15 cellular contexts compared by ENCODE assay signal in genomic region chr18:59932401-59932800, GRCh38. TPM values are rescaled to one million over a fixed set of nuclear protein-coding genes. Genes with fewer than 3 reads are reported as not detected.
DNase-seq lines count a peak whose midpoint lies in the region; ATAC-seq, FAIRE-seq and TF ChIP-seq lines count a peak whose summit lies in the region.
"Had no signal": no experiment of that assay in that cellular context is flagged by ENCODE, and none has a peak within 500 bp of the region (broad histone marks: within the 10 kb centered on the region; RNA-seq: fewer than 3 reads in every experiment).

No MANE protein-coding gene starts in this region.

- ATAC-seq in GM19455 (IDR thresholded peaks at IDR 0.05; ENCODE audit: unreplicated experiment): no peak

- no peaks in the 10 kb centered on the region for H3K4me1 ChIP-seq in smooth muscle cell (ENCODE audit: low read depth)
- H3K4me1 ChIP-seq in thyroid gland: peaks cover 0 to 4% of the 10 kb centered on the region in 2 donors

- peak overlapping the region; percentile 10 for H2AFZ ChIP-seq in smooth muscle cell (ENCODE audit: low read depth)

- intact Hi-C loops in thyroid gland (cut with DNase I): no loop called here

- H3K27me3 ChIP-seq in bronchial epithelial cell (ENCODE audit: control insufficient read depth, insufficient read depth, low read length) (no peaks in the 10 kb centered on the region), smooth muscle cell (ENCODE audit: low read depth) (peaks cover 24% of the 10 kb centered on the region), thyroid gland (no peaks in the 10 kb centered on the region)

- H3K27ac ChIP-seq in smooth muscle cell (ENCODE audit: low read depth) (no peak overlapping the region), thyroid gland (no peak overlapping the region)
- H3K27ac ChIP-seq: C4-2B had no signal

- H3K4me2 ChIP-seq in smooth muscle cell: no peak overlapping the region

- no peaks in the 10 kb centered on the region for H3F3A ChIP-seq in smooth muscle cell (ENCODE audit: low read depth)

- FAIRE-seq in D721Med (lab: Jason Lieb, UNC) (peak; percentile 98), bronchial epithelial cell (lab: Jason Lieb, UNC) (peak; percentile 68)

- H3K9me3 ChIP-seq in smooth muscle cell (replicated peaks; ENCODE audit: low read depth) (no peaks in the 10 kb centered on the region), thyroid gland (no peaks in the 10 kb centered on the region)

- WGBS in smooth muscle cell (ENCODE audit: low lambda C conversion rate): 70% methylated on average over 11 of the region's 11 CpGs
- WGBS in thyroid gland, 2 donors: 88 to 90% methylated on average over 11 of the region's 11 CpGs

- no peak overlapping the region for H3K9ac ChIP-seq in smooth muscle cell (ENCODE audit: low read depth)

- no peaks in the 10 kb centered on the region for H4K20me1 ChIP-seq in smooth muscle cell (ENCODE audit: low read depth)

- no peaks in the 10 kb centered on the region for H3K36me3 ChIP-seq in bronchial epithelial cell (ENCODE audit: control insufficient read depth, insufficient read depth, low read length)
- no peaks in the 10 kb centered on the region for H3K36me3 ChIP-seq in smooth muscle cell (ENCODE audit: low read depth)
- no peaks in the 10 kb centered on the region for H3K36me3 ChIP-seq in thyroid gland

- TF ChIP-seq CTCF in D721Med (IDR thresholded peaks at IDR 0.05; ENCODE audit: insufficient read depth, missing control alignments) (no peak), bronchial epithelial cell (IDR thresholded peaks at IDR 0.05; ENCODE audit: insufficient read depth, low read length, severe bottlenecking) (no peak), smooth muscle cell (IDR thresholded peaks at IDR 0.05; ENCODE audit: borderline replicate concordance, insufficient read depth, poor library complexity, severe bottlenecking) (no peak), thyroid gland (IDR thresholded peaks at IDR 0.05) (no peak)

- DNase-seq in NCI-H2107 treated with DMSO at 0.1 percent for 48 hours (lab: John Stamatoyannopoulos, UW; ENCODE audit: unreplicated experiment): peak; percentile 32
- DNase-seq in NCI-H2107 (lab: John Stamatoyannopoulos, UW): no peak
- DNase-seq in D721Med (ENCODE audit: insufficient read length, low spot score): no peak
- no peak for DNase-seq in bronchial epithelial cell (ENCODE audit: low read depth)
- no peak for DNase-seq in smooth muscle cell (lab: John Stamatoyannopoulos, UW; ENCODE audit: unreplicated experiment)
- DNase-seq in thyroid gland: no peak
- no peak for DNase-seq in NCI-H2196 treated with DMSO at 0.1 percent for 48 hours (lab: John Stamatoyannopoulos, UW; ENCODE audit: unreplicated experiment)
- DNase-seq: 8988T; CD4-positive, alpha-beta memory T cell; DMS53; GOT3; H9; IMR-90 had no signal

- H3K79me2 ChIP-seq in smooth muscle cell (ENCODE audit: low read depth): no peaks in the 10 kb centered on the region

- H3K4me3 ChIP-seq in bronchial epithelial cell (ENCODE audit: low read depth, low read length) (no peak overlapping the region), smooth muscle cell (no peak overlapping the region), thyroid gland (replicated peaks in 1 of 3) (no peak overlapping the region)

- no peak for TF ChIP-seq POLR2A in thyroid gland (IDR thresholded peaks at IDR 0.05)

RNA-seq across cellular contexts. Expression of gene PMAIP1, which starts 32.6 kb away (rescaled TPM):
- total RNA-seq in bronchial epithelial cell (12.1 and 16.6 TPM in 2 replicates), smooth muscle cell (35.9 and 37.5 TPM in 2 replicates), thyroid gland (1 to 10 TPM; 1.1 to 2.3 (median 1.6) TPM)
- polyA plus RNA-seq in smooth muscle cell: 18.0 and 36.7 TPM in 2 replicates
